ENCODE assay signal across 27 cellular contexts in genomic region chr18:73645175-73645715, GRCh38.
DNase-seq lines count a peak whose midpoint lies in the region; TF ChIP-seq lines count a peak whose summit lies in the region.
"Had no signal": no experiment of that assay in that cellular context is flagged by ENCODE, and none has a peak within 500 bp of the region (broad histone marks: within the 10 kb centered on the region; RNA-seq: fewer than 3 reads in every experiment).

No MANE protein-coding gene starts in this region.

- no peak overlapping the region for H3K4me3 ChIP-seq in testis
- H3K4me3 ChIP-seq: body of pancreas, heart left ventricle, lung, pancreas, skin epidermis had no signal

- TF ChIP-seq CTCF in testis (IDR thresholded peaks at IDR 0.05), result no peak

- H3K27me3 ChIP-seq in testis, result no peaks in the 10 kb centered on the region
- H3K27me3 ChIP-seq: body of pancreas, heart left ventricle, pancreas had no signal

- H3K36me3 ChIP-seq in testis (ENCODE audit: low read depth, missing control alignments), result no peaks in the 10 kb centered on the region
- H3K36me3 ChIP-seq: heart left ventricle, pancreas had no signal

- DNase-seq in HT1080 (ENCODE audit: low read depth), result peak; percentile 39
- DNase-seq in amniotic epithelial cell (ENCODE audit: low read depth), result peak; percentile 7
- DNase-seq in fibroblast of peridontal ligament (ENCODE audit: extremely low read depth), result peak; percentile 26
- peak; percentile 55 for DNase-seq in renal cortical epithelial cell (ENCODE audit: low read depth)
- no peak for DNase-seq in SW 1271 (lab: John Stamatoyannopoulos, UW)
- DNase-seq in stimulated activated CD4-positive, alpha-beta T cell treated with anti-CD3 and anti-CD28 coated beads, Interleukin-15, amount 100 ng/mL, for 24 hours, result no peak
- no peak for DNase-seq in testis
- DNase-seq in NCI-H748 treated with DMSO at 0.1 percent for 48 hours (lab: John Stamatoyannopoulos, UW), result no peak
- DNase-seq: activated CD4-positive, alpha-beta T cell treated with anti-CD3 and anti-CD28 coated beads, Interleukin-2, amount 50 U/mL, for 4 hours; activated CD8-positive, alpha-beta memory T cell treated with anti-CD3 and anti-CD28 coated beads, Interleukin-2, amount 10 ng/mL, durations not matched to agents 7 days and 5 days; activated T-cell treated with anti-CD3 and anti-CD28 coated beads, Interleukin-2, amount 50 U/mL, for 48 hours; body of pancreas; cerebellar nuclear complex; COR-L47; DMS53; GF-D8; heart left ventricle; kidney glomerular epithelial cell; NCI-H1105; NCI-H2029; NCI-H526; pancreas; Right ventricle myocardium superior; stimulated activated naive CD4-positive, alpha-beta T cell treated with Interleukin-2 at 50 U/mL for 16 hours had no signal

- no peaks in the 10 kb centered on the region for H3K4me1 ChIP-seq in testis
- H3K4me1 ChIP-seq: body of pancreas, heart left ventricle, pancreas had no signal

- no peak overlapping the region for H3K27ac ChIP-seq in testis
- H3K27ac ChIP-seq: body of pancreas, C4-2B, heart left ventricle, pancreas, skin epidermis had no signal

- intact Hi-C loops in testis (cut with DNase I; ENCODE audit: low total_unique reads), result no loop called here

- no peak for TF ChIP-seq POLR2A in testis (IDR thresholded peaks at IDR 0.05)

- 87 to 89% methylated on average over 2 of the region's 2 CpGs for WGBS in testis, 2 donors

- no peaks in the 10 kb centered on the region for H3K9me3 ChIP-seq in testis
- H3K9me3 ChIP-seq: body of pancreas, heart left ventricle, pancreas had no signal

Comparison
In these comparisons a context has a peak if more than half of its experiments do, and no peak if none do; other contexts are left out.
1. DNase-seq: peak in HT1080 (single experiment), amniotic epithelial cell (single experiment), fibroblast of peridontal ligament (single experiment) and renal cortical epithelial cell (single experiment); none in SW 1271 (0 of 2), stimulated activated CD4-positive, alpha-beta T cell treated with anti-CD3 and anti-CD28 coated beads, Interleukin-15, amount 100 ng/mL, for 24 hours (single experiment), testis (single experiment) and NCI-H748 treated with DMSO at 0.1 percent for 48 hours (single experiment).